ENCODE assay signal across 20 cellular contexts in genomic region chrX:110097920-110098319, GRCh38.
DNase-seq lines count a peak whose midpoint lies in the region; ATAC-seq and TF ChIP-seq lines count a peak whose summit lies in the region.
"Had no signal": no experiment of that assay in that cellular context is flagged by ENCODE, and none has a peak within 500 bp of the region (broad histone marks: within the 10 kb centered on the region; RNA-seq: fewer than 3 reads in every experiment).

No MANE protein-coding gene starts in this region.

- H3K56ac ChIP-seq in IMR-90 (ENCODE audit: extremely low read depth, insufficient read depth, low read length) = no peak overlapping the region

- peak; percentile 35 for ATAC-seq in IMR-90 (ENCODE audit: low read depth)
- no peak for ATAC-seq in GM18907 (IDR thresholded peaks at IDR 0.05; ENCODE audit: unreplicated experiment)
- ATAC-seq: PC-3, SK-N-SH treated with all-trans-retinoic acid at 6 μM for 48 hours had no signal

- H3K36me3 ChIP-seq in breast epithelium (no peaks in the 10 kb centered on the region), IMR-90 (ENCODE audit: control insufficient read depth, insufficient read depth, low read length) (no peaks in the 10 kb centered on the region), thyroid gland (no peaks in the 10 kb centered on the region)
- H3K36me3 ChIP-seq: HAP-1 had no signal

- intact Hi-C loops in MCF 10A (cut with micrococcal nuclease) = no loop called here
- intact Hi-C loops in breast epithelium (cut with DNase I; ENCODE audit: low total_unique reads) = no loop called here
- intact Hi-C loops in IMR-90 (cut with micrococcal nuclease) = no loop called here
- intact Hi-C loops in thyroid gland (cut with DNase I) = no loop called here

- POLR2A ChIA-PET in MCF 10A (lab: Yijun Ruan, JAX) = interaction anchor here (1.1 kb wide), 1 partner anchor 9 kb away, joined by 3 read pairs; no protein-coding TSS in a partner anchor
- POLR2A ChIA-PET in IMR-90 (lab: Charles Lee; ENCODE audit: unreplicated experiment) = no interaction called here

- H2AFZ ChIP-seq in IMR-90 (replicated peaks; ENCODE audit: low read length, poor library complexity) = no peak overlapping the region

- H3K27ac ChIP-seq in breast epithelium (no peak overlapping the region), IMR-90 (ENCODE audit: insufficient read depth, low read length) (no peak overlapping the region), thyroid gland (peak overlapping the region in 2 of 3 donors; percentile 5 to 32)
- H3K27ac ChIP-seq: KMS-11, RWPE1 had no signal

- CTCF ChIA-PET in MCF 10A (lab: Yijun Ruan, JAX) (no interaction called here), IMR-90 (lab: Yijun Ruan, JAX) (interaction anchor here (0.5 kb wide), 1 partner anchor 378 kb away, joined by 5 read pairs; no protein-coding TSS in a partner anchor)

- peaks cover 15% of the 10 kb centered on the region for H3K9me3 Mint-ChIP-seq in MCF 10A (ENCODE audit: unreplicated experiment)

- no peak overlapping the region for H2BK20ac ChIP-seq in IMR-90 (ENCODE audit: low read depth, low read length)

- H3K27me3 ChIP-seq in breast epithelium (peaks cover 0 to 23% of the 10 kb centered on the region in 2 donors), IMR-90 (ENCODE audit: control insufficient read depth, insufficient read depth, low read length) (no peaks in the 10 kb centered on the region; the same call in 1 of the 2 replicates), thyroid gland (no peaks in the 10 kb centered on the region)

- TF ChIP-seq POLR2A in breast epithelium (IDR thresholded peaks at IDR 0.05) (no peak), IMR-90 (IDR thresholded peaks at IDR 0.05; ENCODE audit: low read depth, low read length) (no peak), thyroid gland (IDR thresholded peaks at IDR 0.05) (no peak)

- H3K27ac Mint-ChIP-seq in MCF 10A (ENCODE audit: low read depth, unreplicated experiment) = peak overlapping the region; percentile 16
- H3K27ac Mint-ChIP-seq: CD14-positive monocyte had no signal

- no peak overlapping the region for H3K18ac ChIP-seq in IMR-90 (ENCODE audit: low read depth, low read length)

- dilution Hi-C loops in IMR-90 (cut with HindIII; ENCODE audit: low sequenced_read_pairs, unreplicated experiment) = no loop called here

- H3K79me1 ChIP-seq in IMR-90 (ENCODE audit: low read depth in 1 of 2, low read length in 2 of 2) = no peaks in the 10 kb centered on the region

- H3K4me1 ChIP-seq in breast epithelium (no peaks in the 10 kb centered on the region), IMR-90 (ENCODE audit: control insufficient read depth, insufficient read depth, low read length) (no peaks in the 10 kb centered on the region), thyroid gland (peaks cover 4 to 11% of the 10 kb centered on the region in 2 donors)

- BruUV-seq in MCF 10A (replicated peaks; lab: Mats Ljungman, UMichigan) (no TSS peak), IMR-90 (replicated peaks; lab: Mats Ljungman, UMichigan) (no TSS peak)

- TF ChIP-seq CTCF in MCF 10A (IDR thresholded peaks at IDR 0.05; ENCODE audit: unreplicated experiment) (no peak), breast epithelium (IDR thresholded peaks at IDR 0.05) (no peak), IMR-90 (conservative IDR thresholded peaks at IDR 0.05; ENCODE audit: low read depth, low read length) (no peak), thyroid gland (IDR thresholded peaks at IDR 0.05) (no peak)

- no peak overlapping the region for H2BK15ac ChIP-seq in IMR-90 (ENCODE audit: low read depth, low read length)

- no peaks in the 10 kb centered on the region for H4K20me1 ChIP-seq in IMR-90 (ENCODE audit: insufficient read depth, low read length)

- H3K4me3 ChIP-seq in breast epithelium (no peak overlapping the region), IMR-90 (ENCODE audit: insufficient read depth, low read depth, low read length) (no peak overlapping the region), thyroid gland (replicated peaks in 1 of 3) (no peak overlapping the region)
- H3K4me3 ChIP-seq: HAP-1 had no signal

- no peak overlapping the region for H3K14ac ChIP-seq in IMR-90 (replicated peaks; ENCODE audit: low read depth, low read length)

- H3K9me3 ChIP-seq in breast epithelium = no peaks in the 10 kb centered on the region
- H3K9me3 ChIP-seq in IMR-90 (ENCODE audit: control insufficient read depth, insufficient read depth, low read length) = no peaks in the 10 kb centered on the region; the same call in 1 of the 2 replicates
- H3K9me3 ChIP-seq in thyroid gland = no peaks in the 10 kb centered on the region
- H3K9me3 ChIP-seq: HAP-1 had no signal

- H3K23ac ChIP-seq in IMR-90 (ENCODE audit: low read depth, low read length) = no peak overlapping the region

- no peaks in the 10 kb centered on the region for H3K4me1 Mint-ChIP-seq in MCF 10A (ENCODE audit: insufficient read depth, unreplicated experiment)

- peaks cover 30% of the 10 kb centered on the region for H3K36me3 Mint-ChIP-seq in MCF 10A (ENCODE audit: insufficient read depth, unreplicated experiment)

- no peak overlapping the region for H3K4me3 Mint-ChIP-seq in MCF 10A (ENCODE audit: unreplicated experiment)
- H3K4me3 Mint-ChIP-seq: CD14-positive monocyte had no signal

- H4K91ac ChIP-seq in IMR-90 (ENCODE audit: insufficient read depth, low read depth, low read length) = no peak overlapping the region

- TF ChIP-seq RAD21 in IMR-90 (IDR thresholded peaks at IDR 0.05; ENCODE audit: low read length) = no peak

- H2AK5ac ChIP-seq in IMR-90 (ENCODE audit: low read depth, low read length) = no peak overlapping the region

- no peak overlapping the region for H4K8ac ChIP-seq in IMR-90 (ENCODE audit: low read depth in 2 of 2, low read length in 2 of 2)

- H2BK5ac ChIP-seq in IMR-90 (ENCODE audit: low read depth, low read length, poor library complexity, severe bottlenecking) = no peak overlapping the region

- no peaks in the 10 kb centered on the region for H3K9me1 ChIP-seq in IMR-90 (ENCODE audit: insufficient read depth, low read length)

- H2BK120ac ChIP-seq in IMR-90 (ENCODE audit: low read depth, low read length) = no peak overlapping the region

- in situ Hi-C loops in IMR-90 (cut with MboI; ENCODE audit: low sequenced_read_pairs) = no loop called here

- no peak overlapping the region for H3K4ac ChIP-seq in IMR-90 (ENCODE audit: low read depth, low read length)

- H3K9ac ChIP-seq in IMR-90 (ENCODE audit: low read depth, low read length) = no peak overlapping the region
- H3K9ac ChIP-seq: KMS-11 had no signal

- no peak overlapping the region for H2AK9ac ChIP-seq in IMR-90 (replicated peaks; ENCODE audit: low read depth, low read length, poor library complexity)

- H4K5ac ChIP-seq in IMR-90 (ENCODE audit: low read depth, low read length) = no peak overlapping the region

- H3K27me3 Mint-ChIP-seq in MCF 10A (ENCODE audit: insufficient read depth, unreplicated experiment) = peaks cover 65% of the 10 kb centered on the region

- no peak overlapping the region for H3K4me2 ChIP-seq in IMR-90 (ENCODE audit: low read depth, low read length)
- H3K4me2 ChIP-seq: KMS-11 had no signal

- DNase-seq in MCF 10A (ENCODE audit: unreplicated experiment) (no peak), breast epithelium (ENCODE audit: low spot score in 2 of 2) (no peak), IMR-90 (no peak), NCI-H345 treated with DMSO at 0.1 percent for 48 hours (lab: John Stamatoyannopoulos, UW; ENCODE audit: unreplicated experiment) (peak; percentile 90), thyroid gland (no peak), retina (no peak)
- DNase-seq: GDM1, NCI-H1694, NCI-H446, NCI-H82, PC-3, SIG-M5, T-helper 1 cell, T-helper 9 cell had no signal

TF ChIP-seq in IMR-90, 13 proteins besides CTCF, POLR2A, EP300 and RAD21:
- TF ChIP-seq, protein P1, sequence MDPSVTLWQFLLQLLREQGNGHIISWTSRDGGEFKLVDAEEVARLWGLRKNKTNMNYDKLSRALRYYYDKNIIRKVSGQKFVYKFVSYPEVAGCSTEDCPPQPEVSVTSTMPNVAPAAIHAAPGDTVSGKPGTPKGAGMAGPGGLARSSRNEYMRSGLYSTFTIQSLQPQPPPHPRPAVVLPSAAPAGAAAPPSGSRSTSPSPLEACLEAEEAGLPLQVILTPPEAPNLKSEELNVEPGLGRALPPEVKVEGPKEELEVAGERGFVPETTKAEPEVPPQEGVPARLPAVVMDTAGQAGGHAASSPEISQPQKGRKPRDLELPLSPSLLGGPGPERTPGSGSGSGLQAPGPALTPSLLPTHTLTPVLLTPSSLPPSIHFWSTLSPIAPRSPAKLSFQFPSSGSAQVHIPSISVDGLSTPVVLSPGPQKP (IDR thresholded peaks at IDR 0.05; ENCODE audit: borderline replicate concordance, low read depth, low read length) = no peak
- no peak for TF ChIP-seq USF2 (IDR thresholded peaks at IDR 0.05; ENCODE audit: low read depth, low read length)
- TF ChIP-seq FOS (IDR thresholded peaks at IDR 0.05; ENCODE audit: low read depth, low read length) = no peak
- TF ChIP-seq SMC3 (IDR thresholded peaks at IDR 0.05; ENCODE audit: low read depth, low read length) = no peak
- TF ChIP-seq CHD1 (IDR thresholded peaks at IDR 0.05; ENCODE audit: low read depth, low read length) = no peak

Comparison
In these comparisons a context has a peak if more than half of its experiments do, and no peak if none do; other contexts are left out.
1. H3K27ac ChIP-seq: peak in thyroid gland (2 of 3); none in breast epithelium (0 of 2) and IMR-90 (single experiment).